Comparison of ENCODE assay signal across 8 cellular contexts in genomic region chr6:121055572-121056163, GRCh38.
A peak's percentile ranks its signal among the peaks of the same experiment; 100 is the strongest.
DNase-seq lines count a peak whose midpoint lies in the region; ATAC-seq and TF ChIP-seq lines count a peak whose summit lies in the region.

No MANE protein-coding gene starts in this region.

- no peak for TF ChIP-seq EP300 in SK-N-SH (IDR thresholded peaks at IDR 0.05; ENCODE audit: borderline replicate concordance in 1 of 2, low read depth in 1 of 2, low read length in 1 of 2)

- H3K14ac ChIP-seq in trophoblast cell (ENCODE audit: low read length): no peak overlapping the region

- H2BK120ac ChIP-seq in trophoblast cell (ENCODE audit: insufficient read depth, low read length, poor library complexity): no peak overlapping the region

- CTCF ChIA-PET in activated CD8-positive, alpha-beta T cell treated with anti-CD3 and anti-CD28 coated beads for 36 hours (lab: Charles Lee): interaction anchor here (0.5 to 3.7 kb wide), 16 partner anchors 10 to 907 kb away, joined by 3 to 23 read pairs (median 4); no protein-coding TSS in a partner anchor
- CTCF ChIA-PET in activated CD8-positive, alpha-beta T cell treated with anti-CD3 and anti-CD28 coated beads, Interleukin-2, amount 10 ng/mL, durations not matched to agents 7 days and 5 days (lab: Charles Lee): interaction anchor here (0.8 to 2.2 kb wide), 9 partner anchors 10 to 970 kb away, joined by 3 to 36 read pairs (median 3); no protein-coding TSS in a partner anchor
- CTCF ChIA-PET in SK-N-SH (lab: Yijun Ruan, JAX): interaction anchor here (0.6 to 2.8 kb wide), 23 partner anchors 11 to 1129 kb away, joined by 3 to 30 read pairs (median 4); no protein-coding TSS in a partner anchor

- WGBS in SK-N-SH (ENCODE audit: low lambda C conversion rate): 59% methylated on average over 4 of the region's 4 CpGs
- no CpG with 5 or more reads among the region's 4 CpGs for WGBS in trophoblast cell (ENCODE audit: extremely low coverage, insufficient coverage, insufficient read length)

- H2AK5ac ChIP-seq in trophoblast cell (ENCODE audit: low read length): no peak overlapping the region

- H2BK5ac ChIP-seq in trophoblast cell (ENCODE audit: low read depth, low read length, poor library complexity): no peak overlapping the region

- TF ChIP-seq RAD21 in SK-N-SH (IDR thresholded peaks at IDR 0.05; ENCODE audit: low read length): peak; percentile 86

- no peak overlapping the region for H3K27ac Mint-ChIP-seq in activated CD8-positive, alpha-beta T cell treated with anti-CD3 and anti-CD28 coated beads for 36 hours
- H3K27ac Mint-ChIP-seq in activated CD8-positive, alpha-beta T cell treated with anti-CD3 and anti-CD28 coated beads, Interleukin-2, amount 10 ng/mL, durations not matched to agents 7 days and 5 days: no peak overlapping the region

- H4K12ac ChIP-seq in trophoblast cell (ENCODE audit: low read depth, low read length): no peak overlapping the region

- H3K4me1 ChIP-seq in SK-N-SH (ENCODE audit: control insufficient read depth in 1 of 2, insufficient read depth in 2 of 2, low read depth in 1 of 2, low read length in 1 of 2): no peaks in the 10 kb centered on the region
- H3K4me1 ChIP-seq in trophoblast cell (ENCODE audit: control insufficient read depth in 1 of 2, insufficient read depth in 2 of 2, low read length in 2 of 2): no peaks in the 10 kb centered on the region

- H3K9ac ChIP-seq in SK-N-SH: no peak overlapping the region
- no peak overlapping the region for H3K9ac ChIP-seq in trophoblast cell (ENCODE audit: low read length)

- H3K18ac ChIP-seq in trophoblast cell (ENCODE audit: low read length): no peak overlapping the region

- H3K4ac ChIP-seq in trophoblast cell (ENCODE audit: low read depth, low read length): no peak overlapping the region

- H3K36me3 ChIP-seq in SK-N-SH (replicated peaks in 1 of 2; ENCODE audit: control insufficient read depth in 1 of 2, insufficient read depth in 2 of 2, low read length in 1 of 2) (no peaks in the 10 kb centered on the region), trophoblast cell (ENCODE audit: control insufficient read depth in 1 of 2, insufficient read depth in 2 of 2, low read length in 2 of 2) (no peaks in the 10 kb centered on the region)

- POLR2A ChIA-PET in activated CD8-positive, alpha-beta T cell treated with anti-CD3 and anti-CD28 coated beads for 36 hours (lab: Charles Lee): no interaction called here
- POLR2A ChIA-PET in activated CD8-positive, alpha-beta T cell treated with anti-CD3 and anti-CD28 coated beads, Interleukin-2, amount 10 ng/mL, durations not matched to agents 7 days and 5 days (lab: Charles Lee): no interaction called here
- POLR2A ChIA-PET in SK-N-SH (lab: Yijun Ruan, JAX): no interaction called here

- peak; percentile 90 for TF ChIP-seq CTCF in activated CD8-positive, alpha-beta T cell treated with anti-CD3 and anti-CD28 coated beads for 36 hours (IDR thresholded peaks at IDR 0.05)
- TF ChIP-seq CTCF in LNCaP clone FGC (IDR thresholded peaks at IDR 0.05; ENCODE audit: control insufficient read depth, extremely low read depth, insufficient read depth): peak; percentile 63
- peak; percentile 85 for TF ChIP-seq CTCF in SK-N-SH (IDR thresholded peaks at IDR 0.05)

- no peak overlapping the region for H4K91ac ChIP-seq in trophoblast cell (ENCODE audit: low read depth, low read length)

- H3K4me2 ChIP-seq in SK-N-SH (no peak overlapping the region), trophoblast cell (ENCODE audit: low read length) (no peak overlapping the region)

- H3K79me1 ChIP-seq in trophoblast cell (ENCODE audit: low read length): no peaks in the 10 kb centered on the region

- no peaks in the 10 kb centered on the region for H4K20me1 ChIP-seq in SK-N-SH (ENCODE audit: insufficient read depth)

- no peak overlapping the region for H2AFZ ChIP-seq in SK-N-SH (ENCODE audit: low read depth)
- no peak overlapping the region for H2AFZ ChIP-seq in trophoblast cell (ENCODE audit: insufficient read depth, low read length, poor library complexity)

- no peaks in the 10 kb centered on the region for H3K27me3 Mint-ChIP-seq in activated CD8-positive, alpha-beta T cell treated with anti-CD3 and anti-CD28 coated beads for 36 hours
- H3K27me3 Mint-ChIP-seq in activated CD8-positive, alpha-beta T cell treated with anti-CD3 and anti-CD28 coated beads, Interleukin-2, amount 10 ng/mL, durations not matched to agents 7 days and 5 days (ENCODE audit: low read depth): no peaks in the 10 kb centered on the region

- DNase-seq in activated CD8-positive, alpha-beta T cell treated with anti-CD3 and anti-CD28 coated beads for 36 hours: no peak
- no peak for DNase-seq in activated CD8-positive, alpha-beta T cell treated with anti-CD3 and anti-CD28 coated beads, Interleukin-2, amount 10 ng/mL, durations not matched to agents 7 days and 5 days
- DNase-seq in H4 (ENCODE audit: low spot score) (peak; percentile 19), LNCaP clone FGC (ENCODE audit: low read depth) (peak; percentile 18), SK-N-SH (peak; percentile 44), fibroblast of the conjunctiva (ENCODE audit: low read depth) (peak; percentile 31), trophoblast cell (peak; percentile 2 to 87)
- DNase-seq in effector CD4-positive, alpha-beta T cell: no peak

- H3K9me2 ChIP-seq in SK-N-SH: no peaks in the 10 kb centered on the region

- no peak overlapping the region for H3K23ac ChIP-seq in trophoblast cell (ENCODE audit: low read length)

- no peaks in the 10 kb centered on the region for H3K36me3 Mint-ChIP-seq in activated CD8-positive, alpha-beta T cell treated with anti-CD3 and anti-CD28 coated beads for 36 hours (ENCODE audit: low read depth)
- H3K36me3 Mint-ChIP-seq in activated CD8-positive, alpha-beta T cell treated with anti-CD3 and anti-CD28 coated beads, Interleukin-2, amount 10 ng/mL, durations not matched to agents 7 days and 5 days (ENCODE audit: low read depth): no peaks in the 10 kb centered on the region

- H3K27ac ChIP-seq in SK-N-SH (ENCODE audit: low read depth in 2 of 2, low read length in 1 of 2) (no peak overlapping the region), trophoblast cell (ENCODE audit: low read depth, low read length) (no peak overlapping the region)

- H3K79me2 ChIP-seq in SK-N-SH (ENCODE audit: insufficient read depth) (no peaks in the 10 kb centered on the region), trophoblast cell (ENCODE audit: control insufficient read depth, insufficient read depth, low read length, poor library complexity) (no peaks in the 10 kb centered on the region)

- H3K9me3 ChIP-seq in SK-N-SH (no peaks in the 10 kb centered on the region), trophoblast cell (ENCODE audit: insufficient read depth, low read depth, low read length) (no peaks in the 10 kb centered on the region)

- H3K27me3 ChIP-seq in SK-N-SH (ENCODE audit: insufficient read depth) (no peaks in the 10 kb centered on the region), trophoblast cell (ENCODE audit: insufficient read depth, low read length) (no peaks in the 10 kb centered on the region)

- peak; percentile 56 for ATAC-seq in activated CD8-positive, alpha-beta T cell treated with anti-CD3 and anti-CD28 coated beads for 36 hours
- no peak for ATAC-seq in activated CD8-positive, alpha-beta T cell treated with anti-CD3 and anti-CD28 coated beads, Interleukin-2, amount 10 ng/mL, durations not matched to agents 7 days and 5 days

- H3K4me1 Mint-ChIP-seq in activated CD8-positive, alpha-beta T cell treated with anti-CD3 and anti-CD28 coated beads for 36 hours (ENCODE audit: low read depth): no peaks in the 10 kb centered on the region
- no peaks in the 10 kb centered on the region for H3K4me1 Mint-ChIP-seq in activated CD8-positive, alpha-beta T cell treated with anti-CD3 and anti-CD28 coated beads, Interleukin-2, amount 10 ng/mL, durations not matched to agents 7 days and 5 days (ENCODE audit: low read depth)

- intact Hi-C loops in activated CD8-positive, alpha-beta T cell treated with anti-CD3 and anti-CD28 coated beads for 36 hours (cut with micrococcal nuclease): loop anchor here (1.0 to 10.0 kb wide), 3 partner anchors 251 to 979 kb away; no protein-coding TSS in a partner anchor

- H3K4me3 Mint-ChIP-seq in activated CD8-positive, alpha-beta T cell treated with anti-CD3 and anti-CD28 coated beads for 36 hours: no peak overlapping the region
- H3K4me3 Mint-ChIP-seq in activated CD8-positive, alpha-beta T cell treated with anti-CD3 and anti-CD28 coated beads, Interleukin-2, amount 10 ng/mL, durations not matched to agents 7 days and 5 days: no peak overlapping the region

- H3F3A ChIP-seq in SK-N-SH (replicated peaks; ENCODE audit: insufficient read depth): no peaks in the 10 kb centered on the region

- H2BK12ac ChIP-seq in trophoblast cell (ENCODE audit: low read length): no peak overlapping the region

- H3K4me3 ChIP-seq in LNCaP clone FGC (ENCODE audit: low read depth, low read length): no peak overlapping the region
- no peak overlapping the region; a peak in 1 of 4 replicates for H3K4me3 ChIP-seq in SK-N-SH (ENCODE audit: low read depth in 2 of 2, low read length in 1 of 2)
- H3K4me3 ChIP-seq in trophoblast cell (ENCODE audit: low read depth, low read length): no peak overlapping the region

- no peak overlapping the region for H4K8ac ChIP-seq in trophoblast cell (ENCODE audit: low read depth, low read length)

- H3K9me3 Mint-ChIP-seq in activated CD8-positive, alpha-beta T cell treated with anti-CD3 and anti-CD28 coated beads for 36 hours: no peaks in the 10 kb centered on the region
- H3K9me3 Mint-ChIP-seq in activated CD8-positive, alpha-beta T cell treated with anti-CD3 and anti-CD28 coated beads, Interleukin-2, amount 10 ng/mL, durations not matched to agents 7 days and 5 days (ENCODE audit: insufficient read depth): no peaks in the 10 kb centered on the region

TF ChIP-seq in SK-N-SH, 30 proteins besides CTCF, POLR2A, EP300 and RAD21:
- TF ChIP-seq SMC3 (IDR thresholded peaks at IDR 0.05; ENCODE audit: low read depth, low read length): peak; percentile 78
- TF ChIP-seq JUND (IDR thresholded peaks at IDR 0.05): no peak
TF ChIP-seq in SK-N-SH: peak in this region for 1.

Comparison
In these comparisons a context has a peak if more than half of its experiments do, and no peak if none do; other contexts are left out.
1. DNase-seq: peak in H4 (single experiment), LNCaP clone FGC (single experiment), SK-N-SH (single experiment), fibroblast of the conjunctiva (single experiment) and trophoblast cell (2 of 2); none in activated CD8-positive, alpha-beta T cell treated with anti-CD3 and anti-CD28 coated beads for 36 hours (single experiment), activated CD8-positive, alpha-beta T cell treated with anti-CD3 and anti-CD28 coated beads, Interleukin-2, amount 10 ng/mL, durations not matched to agents 7 days and 5 days (single experiment) and effector CD4-positive, alpha-beta T cell (single experiment).
2. Peak in every context shown above with its lines, with median percentiles within 50 percentile points of each other: CTCF ChIP-seq.